Comparison of ENCODE assay signal across 23 cellular contexts in genomic region chr2:230961091-230961491, GRCh38. TPM values are rescaled to one million over a fixed set of nuclear protein-coding genes. Genes with fewer than 3 reads are reported as not detected.
A peak's percentile ranks its signal among the peaks of the same experiment; 100 is the strongest.
DNase-seq lines count a peak whose midpoint lies in the region; ATAC-seq and TF ChIP-seq lines count a peak whose summit lies in the region.
"Had no signal": no experiment of that assay in that cellular context is flagged by ENCODE, and none has a peak within 500 bp of the region (broad histone marks: within the 10 kb centered on the region; RNA-seq: fewer than 3 reads in every experiment).

No MANE protein-coding gene starts in this region.

- H3K27ac ChIP-seq in HUES48 (ENCODE audit: low read depth, low read length) (peak overlapping the region; percentile 14), brain microvascular endothelial cell (no peak overlapping the region), gastroesophageal sphincter (no peak overlapping the region), SK-N-SH (ENCODE audit: low read depth in 2 of 2, low read length in 1 of 2) (no peak overlapping the region)
- H3K27ac ChIP-seq: A549; BLaER1 treated with 17β-estradiol and CSF1 and Interleukin-3, amounts not matched to agents 10 nM and 100 nM; left ventricle myocardium inferior; neutrophil; uterus had no signal

- H3F3A ChIP-seq in SK-N-SH (replicated peaks; ENCODE audit: insufficient read depth) = no peaks in the 10 kb centered on the region

- POLR2A ChIA-PET in SK-N-SH (lab: Yijun Ruan, JAX) = no interaction called here

- no peak overlapping the region for H3K4me3 ChIP-seq in HUES48 (ENCODE audit: low read depth, low read length)
- H3K4me3 ChIP-seq in brain microvascular endothelial cell (ENCODE audit: low read depth, low read length) = no peak overlapping the region
- H3K4me3 ChIP-seq in gastroesophageal sphincter = no peak overlapping the region
- no peak overlapping the region for H3K4me3 ChIP-seq in SK-N-SH (ENCODE audit: low read depth in 2 of 2, low read length in 1 of 2)
- H3K4me3 ChIP-seq: A549; BLaER1 treated with 17β-estradiol and CSF1 and Interleukin-3, amounts not matched to agents 10 nM and 100 nM; left ventricle myocardium inferior; uterus had no signal

- no peaks in the 10 kb centered on the region for H3K9me3 ChIP-seq in HUES48 (ENCODE audit: control insufficient read depth, insufficient read depth, low read length)
- no peaks in the 10 kb centered on the region for H3K9me3 ChIP-seq in gastroesophageal sphincter
- H3K9me3 ChIP-seq in SK-N-SH = no peaks in the 10 kb centered on the region
- H3K9me3 ChIP-seq: A549, neutrophil, uterus had no signal

- no peaks in the 10 kb centered on the region for H3K79me2 ChIP-seq in SK-N-SH (ENCODE audit: insufficient read depth)

- H3K27me3 ChIP-seq in HUES48 (ENCODE audit: control insufficient read depth, insufficient read depth, low read length) (peaks cover 18% of the 10 kb centered on the region), brain microvascular endothelial cell (replicated peaks) (no peaks in the 10 kb centered on the region), gastroesophageal sphincter (peaks cover 51% of the 10 kb centered on the region), SK-N-SH (ENCODE audit: insufficient read depth) (no peaks in the 10 kb centered on the region; the same call in 1 of the 2 replicates)
- H3K27me3 ChIP-seq: uterus had no signal

- TF ChIP-seq CTCF in brain microvascular endothelial cell (IDR thresholded peaks at IDR 0.05; ENCODE audit: low read depth, low read length, missing control alignments) (no peak), gastroesophageal sphincter (IDR thresholded peaks at IDR 0.05) (no peak), SK-N-SH (IDR thresholded peaks at IDR 0.05) (no peak)

- no peaks in the 10 kb centered on the region for H4K20me1 ChIP-seq in SK-N-SH (ENCODE audit: insufficient read depth)
- H4K20me1 ChIP-seq: BLaER1 treated with 17β-estradiol and CSF1 and Interleukin-3, amounts not matched to agents 10 nM and 100 nM had no signal

- DNase-seq in A172 (ENCODE audit: low spot score) (peak; percentile 56), brain microvascular endothelial cell (peak; percentile 20), left lobe of liver (ENCODE audit: low spot score) (peak; percentile 26), LoVo (ENCODE audit: low spot score) (no peak), DMS 273 treated with DMSO at 0.1 percent for 48 hours (lab: John Stamatoyannopoulos, UW) (no peak), SK-N-SH (no peak)
- DNase-seq: activated CD4-positive, alpha-beta T cell treated with anti-CD3 and anti-CD28 coated beads, Interleukin-2, amount 50 U/mL, for 48 hours; activated gamma-delta T cell; activated T-cell treated with anti-CD3 and anti-CD28 coated beads for 4 hours; amygdala; Calu3; head of caudate nucleus; left ventricle myocardium inferior; SHP77 treated with DMSO at 0.1 percent for 48 hours; T-helper 2 cell; uterus had no signal

- TF ChIP-seq EP300 in gastroesophageal sphincter (IDR thresholded peaks at IDR 0.05) (no peak), SK-N-SH (IDR thresholded peaks at IDR 0.05; ENCODE audit: borderline replicate concordance in 1 of 2, low read depth in 1 of 2, low read length in 1 of 2) (no peak)

- H3K9ac ChIP-seq in HUES48 (ENCODE audit: low read depth, low read length) (no peak overlapping the region), SK-N-SH (no peak overlapping the region)
- H3K9ac ChIP-seq: BLaER1 treated with 17β-estradiol and CSF1 and Interleukin-3, amounts not matched to agents 10 nM and 100 nM had no signal

- in situ Hi-C loops in brain microvascular endothelial cell (cut with HindIII; ENCODE audit: low pct_ligation_motif_present, low sequenced_read_pairs) = no loop called here

- TF ChIP-seq RAD21 in SK-N-SH (IDR thresholded peaks at IDR 0.05; ENCODE audit: low read length) = no peak

- no peaks in the 10 kb centered on the region for H3K36me3 ChIP-seq in HUES48 (ENCODE audit: control insufficient read depth, insufficient read depth, low read length)
- no peaks in the 10 kb centered on the region for H3K36me3 ChIP-seq in brain microvascular endothelial cell (replicated peaks)
- no peaks in the 10 kb centered on the region for H3K36me3 ChIP-seq in gastroesophageal sphincter
- no peaks in the 10 kb centered on the region for H3K36me3 ChIP-seq in SK-N-SH (replicated peaks in 1 of 2; ENCODE audit: control insufficient read depth in 1 of 2, insufficient read depth in 2 of 2, low read length in 1 of 2)
- H3K36me3 ChIP-seq: BLaER1 treated with 17β-estradiol and CSF1 and Interleukin-3, amounts not matched to agents 10 nM and 100 nM; left ventricle myocardium inferior; neutrophil; uterus had no signal

- no peak for TF ChIP-seq POLR2A in gastroesophageal sphincter (IDR thresholded peaks at IDR 0.05)

- H3K4me2 ChIP-seq in SK-N-SH = no peak overlapping the region
- H3K4me2 ChIP-seq: A549; BLaER1 treated with 17β-estradiol and CSF1 and Interleukin-3, amounts not matched to agents 10 nM and 100 nM had no signal

- ATAC-seq in left lobe of liver = no peak
- no peak for ATAC-seq in gastroesophageal sphincter
- ATAC-seq: A549 had no signal

- CTCF ChIA-PET in SK-N-SH (lab: Yijun Ruan, JAX) = interaction anchor here (1.8 kb wide), 1 partner anchor 26 kb away, joined by 9 read pairs; no protein-coding TSS in a partner anchor

- H3K4me1 ChIP-seq in HUES48 (ENCODE audit: control insufficient read depth, insufficient read depth, low read length) (peaks cover 7% of the 10 kb centered on the region; the same call in 1 of the 2 replicates), gastroesophageal sphincter (peaks cover 0 to 11% (median 3%) of the 10 kb centered on the region in 3 donors), SK-N-SH (ENCODE audit: control insufficient read depth in 1 of 2, insufficient read depth in 2 of 2, low read depth in 1 of 2, low read length in 1 of 2) (peaks cover 0 to 2% of the 10 kb centered on the region in 2 experiments; a peak in 2 of 4 replicates)
- H3K4me1 ChIP-seq: uterus had no signal

- no peak overlapping the region for H2AFZ ChIP-seq in SK-N-SH (ENCODE audit: low read depth)

- 100% methylated on average over 1 of the region's 3 CpGs; no CpG with 5 or more reads in 1 of the 2 donors for WGBS in gastroesophageal sphincter (ENCODE audit: low coverage in 1 of 2), 2 donors
- 32% methylated on average over 3 of the region's 3 CpGs for WGBS in SK-N-SH (ENCODE audit: low lambda C conversion rate)

- no peaks in the 10 kb centered on the region for H3K9me2 ChIP-seq in SK-N-SH

TF ChIP-seq in SK-N-SH, 30 proteins besides CTCF, POLR2A, EP300 and RAD21 (continues in another document):
- TF ChIP-seq TAF1 (IDR thresholded peaks at IDR 0.05; ENCODE audit: borderline replicate concordance, low read depth, low read length) = no peak
- TF ChIP-seq FOXM1 (IDR thresholded peaks at IDR 0.05; ENCODE audit: low read depth) = no peak
- no peak for TF ChIP-seq PBX3 (IDR thresholded peaks at IDR 0.05)
- TF ChIP-seq NFIC (IDR thresholded peaks at IDR 0.05; ENCODE audit: borderline replicate concordance) = no peak
- TF ChIP-seq SIN3A (IDR thresholded peaks at IDR 0.05; ENCODE audit: borderline replicate concordance, low read depth, low read length) = no peak
- no peak for TF ChIP-seq IRF3 (IDR thresholded peaks at IDR 0.05; ENCODE audit: low read depth, low read length)
- no peak for TF ChIP-seq TEAD4 (IDR thresholded peaks at IDR 0.05; ENCODE audit: borderline replicate concordance, insufficient read depth)
- TF ChIP-seq MAX (IDR thresholded peaks at IDR 0.05; ENCODE audit: low read depth) = no peak
- TF ChIP-seq ELF1 (IDR thresholded peaks at IDR 0.05) = no peak

RNA-seq across cellular contexts. Expression of gene SPATA3, which starts 34.8 kb away (rescaled TPM):
- total RNA-seq in A172 (2014; rRNA removed; shearing (Covaris generic)) = not detected in 2 replicates
- total RNA-seq in left lobe of liver (not detected), gastroesophageal sphincter (not detected)
- polyA plus RNA-seq in SK-N-SH (2012; rRNA removed) = not detected in 2 replicates
- not detected in 2 replicates for polyA plus RNA-seq in SK-N-SH (2012; cell fraction: cytosol; rRNA removed)
- polyA plus RNA-seq in SK-N-SH (2012; cell fraction: nucleus; rRNA removed) = not detected in 2 replicates
- total RNA-seq: Calu3, left ventricle myocardium inferior, subcutaneous adipose tissue, uterus had no signal
- polyA plus RNA-seq: A549, esophagus had no signal

RNA-seq across cellular contexts. Expression of gene GPR55, which starts 36.0 kb away (rescaled TPM):
- 0.24 TPM in 1 of 2 replicates, not detected in the other for total RNA-seq in A172 (2014; rRNA removed; shearing (Covaris generic))
- total RNA-seq in left lobe of liver = not detected
- total RNA-seq in gastroesophageal sphincter = under 1 TPM in 2 of 4 donors, not detected in 2; 0.08 to 0.12 TPM
- polyA plus RNA-seq in SK-N-SH (2012; rRNA removed) = not detected in 2 replicates
- not detected in 2 replicates for polyA plus RNA-seq in SK-N-SH (2012; cell fraction: cytosol; rRNA removed)
- 0.02 and 0.04 TPM in 2 replicates for polyA plus RNA-seq in SK-N-SH (2012; cell fraction: nucleus; rRNA removed)
- total RNA-seq: Calu3, left ventricle myocardium inferior, uterus had no signal
- polyA plus RNA-seq: A549 had no signal

Comparison
In these comparisons a context has a peak if more than half of its experiments do, and no peak if none do; other contexts are left out.
1. DNase-seq: peak in A172 (single experiment), brain microvascular endothelial cell (single experiment) and left lobe of liver (single experiment); none in LoVo (single experiment), DMS 273 treated with DMSO at 0.1 percent for 48 hours (single experiment) and SK-N-SH (single experiment).